Comparison of ENCODE assay signal across 10 cellular contexts in genomic region chr15:70672081-70672480, GRCh38.
DNase-seq lines count a peak whose midpoint lies in the region; ATAC-seq and TF ChIP-seq lines count a peak whose summit lies in the region.
"Had no signal": no experiment of that assay in that cellular context is flagged by ENCODE, and none has a peak within 500 bp of the region (broad histone marks: within the 10 kb centered on the region; RNA-seq: fewer than 3 reads in every experiment).

No MANE protein-coding gene starts in this region.

- DNase-seq in DND-41 (no peak), NB4 (ENCODE audit: low read depth) (peak; percentile 72), fibroblast of villous mesenchyme (ENCODE audit: low read depth) (peak; percentile 38), OCI-M2 (lab: John Stamatoyannopoulos, UW; ENCODE audit: unreplicated experiment) (no peak), neural progenitor cell (ENCODE audit: low spot score) (no peak), NCI-H1105 treated with DMSO at 0.1 percent for 48 hours (lab: John Stamatoyannopoulos, UW) (no peak), left lung (no peak)
- DNase-seq: activated gamma-delta T cell treated with Interleukin-2 at 50 U/mL for 16 hours; stimulated activated CD4-positive, alpha-beta T cell treated with anti-CD3 and anti-CD28 coated beads, Interleukin-2, amount 100 ng/mL, for 48 hours had no signal

- H3K27me3 Mint-ChIP-seq in neural progenitor cell (ENCODE audit: insufficient read depth, low read depth) = peaks cover 3% of the 10 kb centered on the region

- H3K9me3 ChIP-seq in DND-41 (ENCODE audit: insufficient read depth, low read length, severe bottlenecking) (no peaks in the 10 kb centered on the region), neural progenitor cell (ENCODE audit: low read depth) (no peaks in the 10 kb centered on the region), left lung (no peaks in the 10 kb centered on the region)

- no peak for TF ChIP-seq CTCF in DND-41 (IDR thresholded peaks at IDR 0.05; ENCODE audit: borderline replicate concordance, extremely low read depth, low read length, poor library complexity, severe bottlenecking)
- TF ChIP-seq CTCF in NB4 (IDR thresholded peaks at IDR 0.05; ENCODE audit: low read depth, low read length) = no peak
- TF ChIP-seq CTCF in fibroblast of villous mesenchyme (IDR thresholded peaks at IDR 0.05; ENCODE audit: insufficient read depth, low read depth, low read length) = no peak
- no peak for TF ChIP-seq CTCF in neural progenitor cell (IDR thresholded peaks at IDR 0.05)
- TF ChIP-seq CTCF in left lung (IDR thresholded peaks at IDR 0.05) = no peak

- intact Hi-C loops in left lung (cut with DNase I) = no loop called here

- H3K27ac Mint-ChIP-seq in neural progenitor cell = no peak overlapping the region

- H3K4me1 Mint-ChIP-seq in neural progenitor cell = no peaks in the 10 kb centered on the region

- H3K79me2 ChIP-seq in DND-41 (ENCODE audit: insufficient read depth, low read length) = no peaks in the 10 kb centered on the region
- H3K79me2 ChIP-seq in neural progenitor cell (ENCODE audit: low read depth) = no peaks in the 10 kb centered on the region

- H3K27me3 ChIP-seq in DND-41 (ENCODE audit: insufficient read depth, low read length, poor library complexity) (peaks cover 11% of the 10 kb centered on the region), neural progenitor cell (no peaks in the 10 kb centered on the region), left lung (peaks cover 0 to 7% of the 10 kb centered on the region in 2 donors)

- H3K4me3 Mint-ChIP-seq in neural progenitor cell = no peak overlapping the region

- H3K4me1 ChIP-seq in DND-41 (ENCODE audit: insufficient read depth, low read length) (peaks cover 40% of the 10 kb centered on the region), neural progenitor cell (peaks cover 6% of the 10 kb centered on the region), left lung (peaks cover 0 to 21% of the 10 kb centered on the region in 2 donors)

- H3K27ac ChIP-seq in DND-41 (ENCODE audit: low read length) = 0 out of 2 replicates have a peak overlapping the region, but pooled peaks have one; percentile 45
- no peak overlapping the region for H3K27ac ChIP-seq in neural progenitor cell
- H3K27ac ChIP-seq in left lung = peak overlapping the region in 1 of 2 donors; percentile 20

- no peaks in the 10 kb centered on the region for H3K36me3 Mint-ChIP-seq in neural progenitor cell

- ATAC-seq in DND-41 (ENCODE audit: insufficient read depth, low read depth) (peak; percentile 99), GM19455 (IDR thresholded peaks at IDR 0.05; ENCODE audit: unreplicated experiment) (peak; percentile 55), left lung (no peak)

- no peak overlapping the region for H3K4me3 ChIP-seq in DND-41 (ENCODE audit: low read depth in 1 of 2, low read length in 2 of 2)
- peak overlapping the region; percentile 17 for H3K4me3 ChIP-seq in NB4 (ENCODE audit: low read depth, low read length)
- no peak overlapping the region for H3K4me3 ChIP-seq in fibroblast of villous mesenchyme (ENCODE audit: low read depth, low read length)
- H3K4me3 ChIP-seq in neural progenitor cell = no peak overlapping the region
- H3K4me3 ChIP-seq in left lung = no peak overlapping the region

- peak overlapping the region; percentile 34; the same call in 1 of the 2 replicates for H3K4me2 ChIP-seq in DND-41 (ENCODE audit: insufficient read depth, low read length)
- H3K4me2 ChIP-seq in neural progenitor cell = no peak overlapping the region

- no peak for TF ChIP-seq POLR2A in NB4 (IDR thresholded peaks at IDR 0.05; ENCODE audit: extremely low read depth, insufficient read length)

- H3K9ac ChIP-seq in DND-41 (ENCODE audit: low read depth, low read length) = no peak overlapping the region
- H3K9ac ChIP-seq in neural progenitor cell = no peak overlapping the region

- H3F3A ChIP-seq in neural progenitor cell (ENCODE audit: low read depth) = no peaks in the 10 kb centered on the region

- H2AFZ ChIP-seq in DND-41 (ENCODE audit: low read depth, low read length) (no peak overlapping the region), neural progenitor cell (replicated peaks) (no peak overlapping the region)

- no peaks in the 10 kb centered on the region for H3K36me3 ChIP-seq in DND-41 (ENCODE audit: insufficient read depth, low read length)
- H3K36me3 ChIP-seq in neural progenitor cell = peaks cover 10% of the 10 kb centered on the region
- peaks cover 0 to 6% of the 10 kb centered on the region in 2 donors for H3K36me3 ChIP-seq in left lung

- no peaks in the 10 kb centered on the region for H4K20me1 ChIP-seq in DND-41 (ENCODE audit: insufficient read depth, low read length)
- no peaks in the 10 kb centered on the region for H4K20me1 ChIP-seq in neural progenitor cell (ENCODE audit: low read depth)

- no peaks in the 10 kb centered on the region for H3K9me3 Mint-ChIP-seq in neural progenitor cell

Comparison
In these comparisons a context has a peak if more than half of its experiments do, and no peak if none do; other contexts are left out.
1. DNase-seq: peak in NB4 (single experiment) and fibroblast of villous mesenchyme (single experiment); none in DND-41 (single experiment), OCI-M2 (single experiment), neural progenitor cell (single experiment), NCI-H1105 treated with DMSO at 0.1 percent for 48 hours (single experiment) and left lung (0 of 2).